Comparison of ENCODE assay signal across 25 cellular contexts in genomic region chr2:174692256-174692830, GRCh38.
DNase-seq lines count a peak whose midpoint lies in the region; ATAC-seq and TF ChIP-seq lines count a peak whose summit lies in the region.
"Had no signal": no experiment of that assay in that cellular context is flagged by ENCODE, and none has a peak within 500 bp of the region (broad histone marks: within the 10 kb centered on the region; RNA-seq: fewer than 3 reads in every experiment).

No MANE protein-coding gene starts in this region.

- no peak for TF ChIP-seq RAD21 in IMR-90 (IDR thresholded peaks at IDR 0.05; ENCODE audit: low read length)

- H2BK20ac ChIP-seq in IMR-90 (ENCODE audit: low read depth, low read length): no peak overlapping the region

- TF ChIP-seq POLR2A in IMR-90 (IDR thresholded peaks at IDR 0.05; ENCODE audit: low read depth, low read length): no peak

- no peaks in the 10 kb centered on the region for H3K36me3 Mint-ChIP-seq in activated naive CD4-positive, alpha-beta T cell treated with anti-CD3 and anti-CD28 coated beads, Interleukin-2, amount 10 ng/mL, durations not matched to agents 7 days and 5 days

- CTCF ChIA-PET in IMR-90 (lab: Yijun Ruan, JAX): no interaction called here
- CTCF ChIA-PET in activated naive CD4-positive, alpha-beta T cell treated with anti-CD3 and anti-CD28 coated beads, Interleukin-2, amount 10 ng/mL, durations not matched to agents 7 days and 5 days (lab: Charles Lee): interaction anchor here (0.9 to 2.0 kb wide), 2 partner anchors 9 to 89 kb away, joined by 3 to 4 read pairs; no protein-coding TSS in a partner anchor

- no peak overlapping the region for H3K56ac ChIP-seq in IMR-90 (ENCODE audit: extremely low read depth, insufficient read depth, low read length)
- no peak overlapping the region for H3K56ac ChIP-seq in mesendoderm (ENCODE audit: low read length)

- H4K5ac ChIP-seq in IMR-90 (ENCODE audit: low read depth, low read length) (no peak overlapping the region), mesendoderm (ENCODE audit: low read length) (no peak overlapping the region)

- H3K9ac ChIP-seq in IMR-90 (ENCODE audit: low read depth, low read length): no peak overlapping the region
- H3K9ac ChIP-seq in mesendoderm (ENCODE audit: low read length): no peak overlapping the region

- no peaks in the 10 kb centered on the region for H3K9me3 Mint-ChIP-seq in activated naive CD4-positive, alpha-beta T cell treated with anti-CD3 and anti-CD28 coated beads, Interleukin-2, amount 10 ng/mL, durations not matched to agents 7 days and 5 days
- H3K9me3 Mint-ChIP-seq: activated T-helper 17 cell treated with anti-CD3 and anti-CD28 coated beads, Interleukin-2, amount 50 U/mL, for 72 hours had no signal

- H2BK5ac ChIP-seq in IMR-90 (ENCODE audit: low read depth, low read length, poor library complexity, severe bottlenecking): no peak overlapping the region
- no peak overlapping the region for H2BK5ac ChIP-seq in mesendoderm (ENCODE audit: low read length)

- no peak overlapping the region for H3K4me2 ChIP-seq in IMR-90 (ENCODE audit: low read depth, low read length)
- no peak overlapping the region for H3K4me2 ChIP-seq in mesendoderm (ENCODE audit: low read length)

- H2BK120ac ChIP-seq in IMR-90 (ENCODE audit: low read depth, low read length): no peak overlapping the region
- H2BK120ac ChIP-seq in mesendoderm (ENCODE audit: low read depth, low read length): no peak overlapping the region

- no peaks in the 10 kb centered on the region; the same call in 1 of the 2 replicates for H3K9me1 ChIP-seq in IMR-90 (ENCODE audit: insufficient read depth, low read length)

- H3K23ac ChIP-seq in IMR-90 (ENCODE audit: low read depth, low read length) (no peak overlapping the region; the same call in 1 of the 2 replicates), mesendoderm (ENCODE audit: low read length) (no peak overlapping the region)

- in situ Hi-C loops in IMR-90 (cut with MboI; ENCODE audit: low sequenced_read_pairs): loop anchor here (5.0 to 10.0 kb wide), 3 partner anchors 115 to 592 kb away; no protein-coding TSS in a partner anchor

- H3K79me2 ChIP-seq in mesendoderm (ENCODE audit: control insufficient read depth, insufficient read depth, low read length): no peaks in the 10 kb centered on the region

- dilution Hi-C loops in IMR-90 (cut with HindIII; ENCODE audit: low sequenced_read_pairs, unreplicated experiment): no loop called here

- H3K9me3 ChIP-seq in IMR-90 (ENCODE audit: control insufficient read depth, insufficient read depth, low read length): no peaks in the 10 kb centered on the region
- H3K9me3 ChIP-seq: BE2C, breast epithelium, lower lobe of right lung, neutrophil, spleen, tibial nerve had no signal

- no peak overlapping the region for H3K4ac ChIP-seq in IMR-90 (ENCODE audit: low read depth, low read length)
- H3K4ac ChIP-seq in mesendoderm (ENCODE audit: low read depth, low read length): no peak overlapping the region

- no peaks in the 10 kb centered on the region for H3K4me1 ChIP-seq in IMR-90 (ENCODE audit: control insufficient read depth, insufficient read depth, low read length)
- H3K4me1 ChIP-seq in mesendoderm (ENCODE audit: control insufficient read depth, low read depth, low read length): peaks cover 42% of the 10 kb centered on the region
- H3K4me1 ChIP-seq: BE2C, breast epithelium, foreskin keratinocyte, lower lobe of right lung had no signal

- DNase-seq in IMR-90 (peak; percentile 39), fibroblast of mammary gland (ENCODE audit: low read depth) (peak; percentile 73), mesendoderm (no peak), NCI-H510A (lab: John Stamatoyannopoulos, UW) (no peak), NCI-H526 (lab: John Stamatoyannopoulos, UW) (no peak)
- DNase-seq in activated naive CD4-positive, alpha-beta T cell treated with anti-CD3 and anti-CD28 coated beads, Interleukin-2, amount 10 ng/mL, durations not matched to agents 7 days and 5 days: no peak
- DNase-seq: activated CD4-positive, alpha-beta T cell treated with anti-CD3 and anti-CD28 coated beads, Interleukin-2, amount 50 U/mL, for 1 hour; BE2C; DMS79 treated with DMSO at 0.1 percent for 48 hours; foreskin keratinocyte; kidney; lower lobe of right lung; NCI-H2081 treated with DMSO at 0.1 percent for 48 hours; NCI-H446 treated with DMSO at 0.1 percent for 48 hours; retina; RPMI8226; spleen; stimulated activated CD4-positive, alpha-beta T cell treated with anti-CD3 and anti-CD28 coated beads, Interleukin-4, amount 100 ng/mL, for 24 hours; stimulated activated naive CD8-positive, alpha-beta T cell treated with anti-CD3 and anti-CD28 coated beads, Interleukin-15, Interleukin-2, amounts not matched to agents 100 U/mL and 50 U/mL, for 24 hours; WERI-Rb-1 had no signal

- H3K14ac ChIP-seq in IMR-90 (replicated peaks; ENCODE audit: low read depth, low read length): no peak overlapping the region

- peaks cover 46% of the 10 kb centered on the region for H3K27me3 ChIP-seq in IMR-90 (ENCODE audit: control insufficient read depth, insufficient read depth, low read length)
- H3K27me3 ChIP-seq in mesendoderm (ENCODE audit: insufficient read depth, low read length, poor library complexity): no peaks in the 10 kb centered on the region
- H3K27me3 ChIP-seq: BE2C, breast epithelium, spleen, tibial nerve had no signal

- no TSS peak for BruUV-seq in IMR-90 (replicated peaks; lab: Mats Ljungman, UMichigan)

- no peak overlapping the region for H2BK15ac ChIP-seq in IMR-90 (ENCODE audit: low read depth, low read length)
- H2BK15ac ChIP-seq in mesendoderm (replicated peaks; ENCODE audit: low read depth): no peak overlapping the region

- no peak overlapping the region for H2AFZ ChIP-seq in IMR-90 (replicated peaks; ENCODE audit: low read length, poor library complexity)

- ATAC-seq in IMR-90 (ENCODE audit: low read depth) (peak; percentile 26), HG02981 (IDR thresholded peaks at IDR 0.05; ENCODE audit: unreplicated experiment) (no peak)
- ATAC-seq: activated T-helper 17 cell treated with anti-CD3 and anti-CD28 coated beads, Interleukin-2, amount 50 U/mL, for 72 hours; foreskin keratinocyte; lower lobe of right lung; stimulated activated naive CD8-positive, alpha-beta T cell treated with anti-CD3 and anti-CD28 coated beads, Interleukin-15, Interleukin-2, amounts not matched to agents 100 U/mL and 50 U/mL, for 24 hours had no signal

- H3K27ac Mint-ChIP-seq in activated naive CD4-positive, alpha-beta T cell treated with anti-CD3 and anti-CD28 coated beads, Interleukin-2, amount 10 ng/mL, durations not matched to agents 7 days and 5 days: no peak overlapping the region
- H3K27ac Mint-ChIP-seq: activated T-helper 17 cell treated with anti-CD3 and anti-CD28 coated beads, Interleukin-2, amount 50 U/mL, for 72 hours had no signal

- no peak overlapping the region for H4K91ac ChIP-seq in IMR-90 (ENCODE audit: insufficient read depth, low read depth, low read length)

- H3K4me3 ChIP-seq in IMR-90 (ENCODE audit: insufficient read depth, low read depth, low read length): no peak overlapping the region
- H3K4me3 ChIP-seq in fibroblast of mammary gland (ENCODE audit: control insufficient read depth, low read depth, low read length): no peak overlapping the region
- no peak overlapping the region for H3K4me3 ChIP-seq in mesendoderm (ENCODE audit: low read length)
- H3K4me3 ChIP-seq: breast epithelium, lower lobe of right lung, spleen, tibial nerve had no signal

- H3K36me3 ChIP-seq in IMR-90 (ENCODE audit: control insufficient read depth, insufficient read depth, low read length): no peaks in the 10 kb centered on the region
- H3K36me3 ChIP-seq in mesendoderm (ENCODE audit: control insufficient read depth, insufficient read depth, low read length): no peaks in the 10 kb centered on the region
- H3K36me3 ChIP-seq: BE2C, breast epithelium, lower lobe of right lung, neutrophil, spleen, tibial nerve, WERI-Rb-1 had no signal

- H3K18ac ChIP-seq in IMR-90 (ENCODE audit: low read depth, low read length): no peak overlapping the region
- no peak overlapping the region for H3K18ac ChIP-seq in mesendoderm (ENCODE audit: low read length)

- peaks cover 54% of the 10 kb centered on the region for H3K27me3 Mint-ChIP-seq in activated naive CD4-positive, alpha-beta T cell treated with anti-CD3 and anti-CD28 coated beads, Interleukin-2, amount 10 ng/mL, durations not matched to agents 7 days and 5 days

- intact Hi-C loops in IMR-90 (cut with micrococcal nuclease): loop anchor here (10.0 kb wide), 1 partner anchor 592 kb away; no protein-coding TSS in a partner anchor

- H3K4me1 Mint-ChIP-seq in activated naive CD4-positive, alpha-beta T cell treated with anti-CD3 and anti-CD28 coated beads, Interleukin-2, amount 10 ng/mL, durations not matched to agents 7 days and 5 days: peaks cover 6% of the 10 kb centered on the region

- 76% methylated on average over 2 of the region's 4 CpGs; no CpG with 5 or more reads in 1 of the 2 experiments for WGBS in IMR-90 (ENCODE audit: extremely low coverage in 2 of 2, insufficient read length in 1 of 2), 2 experiments
- WGBS in mesendoderm (ENCODE audit: extremely low coverage, insufficient coverage, low lambda C conversion rate): no CpG with 5 or more reads among the region's 4 CpGs

- no peaks in the 10 kb centered on the region for H4K20me1 ChIP-seq in IMR-90 (ENCODE audit: insufficient read depth, low read length)

- H4K8ac ChIP-seq in IMR-90 (ENCODE audit: low read depth in 2 of 2, low read length in 2 of 2) (no peak overlapping the region), mesendoderm (ENCODE audit: low read depth, low read length) (no peak overlapping the region)

- H3K79me1 ChIP-seq in IMR-90 (ENCODE audit: low read depth in 1 of 2, low read length in 2 of 2): no peaks in the 10 kb centered on the region
- no peaks in the 10 kb centered on the region for H3K79me1 ChIP-seq in mesendoderm (ENCODE audit: low read length)

- no peak overlapping the region for H2AK5ac ChIP-seq in IMR-90 (ENCODE audit: low read depth, low read length)
- H2AK5ac ChIP-seq in mesendoderm (ENCODE audit: low read length): peak overlapping the region; percentile 57

- H3K4me3 Mint-ChIP-seq in activated naive CD4-positive, alpha-beta T cell treated with anti-CD3 and anti-CD28 coated beads, Interleukin-2, amount 10 ng/mL, durations not matched to agents 7 days and 5 days: no peak overlapping the region
- H3K4me3 Mint-ChIP-seq: activated T-helper 17 cell treated with anti-CD3 and anti-CD28 coated beads, Interleukin-2, amount 50 U/mL, for 72 hours had no signal

- H2AK9ac ChIP-seq in IMR-90 (replicated peaks; ENCODE audit: low read depth, low read length, poor library complexity): peak overlapping the region; percentile 13

- TF ChIP-seq CTCF in IMR-90 (conservative IDR thresholded peaks at IDR 0.05; ENCODE audit: low read depth, low read length) (no peak), fibroblast of mammary gland (conservative IDR thresholded peaks at IDR 0.05; ENCODE audit: control insufficient read depth, insufficient read depth, low read depth, low read length) (no peak)

- H3K27ac ChIP-seq in IMR-90 (ENCODE audit: insufficient read depth, low read length) (no peak overlapping the region), mesendoderm (ENCODE audit: low read depth, low read length) (no peak overlapping the region)
- H3K27ac ChIP-seq: breast epithelium, foreskin keratinocyte, lower lobe of right lung, neutrophil, tibial nerve, WERI-Rb-1 had no signal

- POLR2A ChIA-PET in IMR-90 (lab: Charles Lee; ENCODE audit: unreplicated experiment): no interaction called here

TF ChIP-seq in IMR-90, 13 proteins besides CTCF, POLR2A, EP300 and RAD21 (continues in another document):
- TF ChIP-seq MAZ (IDR thresholded peaks at IDR 0.05; ENCODE audit: borderline replicate concordance, low read depth, low read length): no peak

Comparison
In these comparisons a context has a peak if more than half of its experiments do, and no peak if none do; other contexts are left out.
1. DNase-seq: peak in IMR-90 (single experiment) and fibroblast of mammary gland (single experiment); none in mesendoderm (single experiment), NCI-H510A (single experiment), NCI-H526 (0 of 2) and activated naive CD4-positive, alpha-beta T cell treated with anti-CD3 and anti-CD28 coated beads, Interleukin-2, amount 10 ng/mL, durations not matched to agents 7 days and 5 days (single experiment).